In the genomic region with DNA sequence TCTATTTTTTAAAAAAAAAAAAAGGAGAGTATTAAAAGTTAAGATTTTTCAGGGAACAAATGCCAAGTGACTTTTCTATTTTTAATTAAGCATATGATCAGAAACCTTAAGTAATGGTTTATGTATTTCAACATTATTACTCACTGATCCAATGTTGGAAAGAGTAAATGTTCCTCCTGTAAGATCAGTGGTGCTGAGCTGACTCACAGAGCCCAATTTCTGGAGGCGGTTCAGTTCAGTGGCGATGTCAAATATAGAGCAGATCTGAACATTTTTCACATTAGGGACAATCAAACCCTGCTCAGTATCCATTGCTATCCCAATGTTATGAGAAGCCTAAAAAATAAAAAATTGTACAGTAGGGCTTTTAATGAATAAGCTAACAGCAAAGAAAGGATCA, we compare ENCODE assay signal across 26 cellular contexts.
"Had no signal": no experiment of that assay in that cellular context is flagged by ENCODE, and none has a peak within 500 bp of the region (broad histone marks: within the 10 kb centered on the region; RNA-seq: fewer than 3 reads in every experiment).

No MANE protein-coding gene starts in this region.

- H3K4me1 ChIP-seq: suprapubic skin, testis, thyroid gland, tibial artery, tibial nerve, upper lobe of left lung, upper lobe of right lung, uterus, vagina had no signal

- ATAC-seq: stimulated activated effector memory CD8-positive, alpha-beta T cell treated with anti-CD3 and anti-CD28 coated beads, Interleukin-12 subunit alpha, Interleukin-12 subunit beta, amount 100 ng/mL, for 72 hours; stimulated activated memory B cell treated with anti-CD40 and anti-IgM and Interleukin-4, amounts not matched to agents 10 μg/mL and 1 μg/mL and 100 μg/mL, for 72 hours; stimulated activated naive B cell treated with anti-CD40 and anti-IgM and Interleukin-4, amounts not matched to agents 10 μg/mL and 1 μg/mL and 100 μg/mL, for 72 hours; stimulated activated naive CD8-positive, alpha-beta T cell treated with anti-CD3 and anti-CD28 coated beads, Interleukin-15, amount 100 ng/mL, for 72 hours; stimulated activated naive CD8-positive, alpha-beta T cell treated with anti-CD3 and anti-CD28 coated beads, Interleukin-15, Interleukin-2, amounts not matched to agents 100 U/mL and 50 U/mL, for 24 hours; upper lobe of right lung had no signal

- H3K27me3 ChIP-seq: stomach, suprapubic skin, testis, thyroid gland, tibial artery, tibial nerve, transverse colon, upper lobe of left lung, upper lobe of right lung, uterus, vagina had no signal

- H3K9me3 ChIP-seq: suprapubic skin, testis, thoracic aorta, thyroid gland, upper lobe of right lung, uterus, vagina had no signal

- DNase-seq: stimulated activated CD4-positive, alpha-beta T cell treated with anti-CD3 and anti-CD28 coated beads, Interleukin-2, amount 100 ng/mL, for 48 hours; stimulated activated CD4-positive, alpha-beta T cell treated with anti-CD3 and anti-CD28 coated beads, Interleukin-4, amount 100 ng/mL, for 1 hour; stimulated activated CD4-positive, alpha-beta T cell treated with anti-CD3 and anti-CD28 coated beads, Interleukin-4, amount 100 ng/mL, for 24 hours; stimulated activated CD4-positive, alpha-beta T cell treated with anti-CD3 and anti-CD28 coated beads, Interleukin-4, amount 100 ng/mL, for 4 hours; stimulated activated CD8-positive, alpha-beta memory T cell treated with anti-CD3 and anti-CD28 coated beads, Interleukin-4, amount 100 ng/mL, for 48 hours; stimulated activated naive B cell treated with anti-CD40 and anti-IgM and Interleukin-4, amounts not matched to agents 10 μg/mL and 1 μg/mL and 100 μg/mL, for 72 hours; stimulated activated naive CD4-positive, alpha-beta T cell; stimulated activated naive CD4-positive, alpha-beta T cell treated with Interleukin-2 at 50 U/mL for 16 hours; stimulated activated naive CD8-positive, alpha-beta T cell treated with anti-CD3 and anti-CD28 coated beads, Interleukin-15, amount 100 ng/mL, for 72 hours; stimulated activated naive CD8-positive, alpha-beta T cell treated with anti-CD3 and anti-CD28 coated beads, Interleukin-15, Interleukin-2, amounts not matched to agents 100 U/mL and 50 U/mL, for 24 hours; stomach; substantia nigra; testis; thyroid gland; tibial artery; transverse colon; trophoblast cell; upper lobe of left lung; upper lobe of right lung; uterus had no signal

- H3K4me3 ChIP-seq: stomach, suprapubic skin, testis, thoracic aorta, thyroid gland, tibial artery, tibial nerve, transverse colon, upper lobe of left lung, upper lobe of right lung, uterus, vagina had no signal

- H3K27ac ChIP-seq: stomach, suprapubic skin, testis, thoracic aorta, thyroid gland, tibial artery, tibial nerve, transverse colon, upper lobe of left lung, upper lobe of right lung, uterus, vagina had no signal

- H3K36me3 ChIP-seq: uterus had no signal
